12 cellular contexts compared by ENCODE assay signal in the genomic region with DNA sequence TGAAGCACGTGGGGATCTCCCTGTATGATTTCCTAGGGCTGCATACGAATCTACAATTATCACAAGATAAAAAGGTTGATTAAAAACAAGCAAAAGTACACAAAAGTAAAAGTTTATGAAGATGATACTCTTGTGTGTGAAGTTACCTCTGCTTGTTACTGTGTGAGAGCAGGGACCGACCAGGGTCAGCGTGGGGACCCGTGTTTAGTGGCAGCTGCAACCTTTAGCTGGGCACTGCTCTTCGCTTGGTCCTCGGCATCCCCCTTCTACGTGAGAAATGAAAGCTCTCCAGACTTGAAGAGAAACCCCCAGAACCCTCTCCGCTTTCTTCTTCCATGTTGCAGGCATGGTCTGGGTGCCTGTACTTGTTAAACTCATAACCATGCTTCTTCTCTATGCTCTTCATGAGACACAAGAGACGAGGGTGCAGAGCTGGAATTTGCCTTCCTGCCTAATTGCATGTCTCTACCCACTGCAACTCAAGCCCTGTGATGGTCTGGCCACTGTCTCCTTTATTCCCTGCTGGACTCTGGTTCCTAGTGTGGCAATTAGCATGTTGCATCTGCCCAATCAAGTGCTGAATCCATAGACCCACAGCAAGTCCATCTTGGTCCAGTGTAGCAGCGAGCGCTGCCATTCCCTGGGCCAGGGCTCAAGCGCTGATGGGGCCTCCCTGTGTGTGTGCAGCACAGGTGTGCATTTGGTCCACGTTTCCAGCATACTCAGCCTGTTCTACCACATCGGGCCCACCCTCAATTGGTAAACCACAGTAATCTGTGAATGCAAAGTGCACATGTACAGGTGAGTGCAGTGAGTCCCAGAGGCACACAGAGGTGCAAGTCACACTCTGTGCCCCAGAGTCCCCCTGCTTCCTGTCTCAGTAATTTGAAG.
"Had no signal": no experiment of that assay in that cellular context is flagged by ENCODE, and none has a peak within 500 bp of the region (broad histone marks: within the 10 kb centered on the region; RNA-seq: fewer than 3 reads in every experiment).

No MANE protein-coding gene starts in this region.

- H3K27ac ChIP-seq: esophagus squamous epithelium, foreskin keratinocyte, pancreas, upper lobe of left lung had no signal

- DNase-seq: activated CD4-positive, alpha-beta T cell treated with anti-CD3 and anti-CD28 coated beads for 1 hour; activated effector memory CD4-positive, alpha-beta T cell treated with Interleukin-2 at 50 U/mL for 16 hours; activated T-cell treated with anti-CD3 and anti-CD28 coated beads, Interleukin-2, amount 50 U/mL, for 24 hours; amygdala; esophagus squamous epithelium; foreskin keratinocyte; mesenchymal stem cell; pancreas; T1000 had no signal

- H3K36me3 ChIP-seq: esophagus squamous epithelium, pancreas, upper lobe of left lung had no signal

- H3K27ac Mint-ChIP-seq: activated naive CD8-positive, alpha-beta T cell; activated T-cell treated with anti-CD3 and anti-CD28 coated beads, Interleukin-2, amount 50 U/mL, for 24 hours; brain had no signal

- H3K36me3 Mint-ChIP-seq: activated naive CD8-positive, alpha-beta T cell; brain had no signal

- H3K27me3 ChIP-seq: esophagus squamous epithelium, foreskin keratinocyte, pancreas, upper lobe of left lung had no signal

- H3K4me1 ChIP-seq: foreskin keratinocyte, pancreas, upper lobe of left lung had no signal

- H3K4me1 Mint-ChIP-seq: brain had no signal

- H3K4me3 ChIP-seq: esophagus squamous epithelium, pancreas, upper lobe of left lung had no signal

- H3K4me3 Mint-ChIP-seq: activated naive CD8-positive, alpha-beta T cell; activated T-cell treated with anti-CD3 and anti-CD28 coated beads, Interleukin-2, amount 50 U/mL, for 24 hours; brain had no signal

- H3K9me3 ChIP-seq: esophagus squamous epithelium, pancreas had no signal

- ATAC-seq: foreskin keratinocyte, pancreas had no signal
